ENCODE assay signal across 1 cellular context in the genomic region with DNA sequence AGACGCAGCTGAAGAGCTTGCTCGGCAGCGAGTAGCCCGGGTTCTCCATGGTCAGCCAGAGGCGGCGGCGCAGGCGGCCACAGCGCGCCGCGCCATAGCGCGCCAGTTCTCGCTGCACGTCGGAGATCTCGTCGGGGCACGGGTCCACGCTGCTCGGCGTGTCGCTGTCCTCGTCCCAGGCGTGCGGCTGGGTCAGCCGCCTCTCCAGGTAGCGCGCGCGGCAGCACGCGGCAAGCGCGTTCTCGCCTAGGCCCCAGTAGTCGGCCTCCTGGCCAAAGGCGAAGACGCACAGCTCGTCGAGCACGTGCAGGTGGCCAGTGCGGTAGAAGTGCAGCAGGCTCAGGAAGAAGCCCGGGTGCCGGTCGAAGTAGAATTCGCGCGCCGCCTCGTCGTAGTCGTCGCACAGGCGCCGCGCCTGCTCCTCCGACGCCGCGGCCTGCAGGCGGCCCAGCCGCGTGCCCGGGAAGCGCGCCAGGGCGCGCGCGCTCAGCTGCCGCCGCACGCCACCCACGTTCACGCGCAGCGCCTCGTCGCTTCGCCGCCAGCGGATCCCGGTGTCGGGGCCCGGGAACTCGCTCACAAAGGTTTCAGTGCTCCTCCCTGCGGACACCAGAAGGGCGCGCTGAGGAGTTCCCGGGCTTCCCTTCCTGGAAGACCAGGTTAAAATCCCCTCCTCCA.
TF ChIP-seq lines count a peak whose summit lies in the region.

No MANE protein-coding gene starts in this region.

TF ChIP-seq in WTC11, 78 proteins besides CTCF, POLR2A, EP300 and RAD21 (continued from another document and continues in another):
- no peak for TF ChIP-seq GRHL2 (CRISPR knock-in tag; IDR thresholded peaks at IDR 0.05; ENCODE audit: insufficient replicate concordance, severe bottlenecking)
- TF ChIP-seq HMGA2 (CRISPR knock-in tag; IDR thresholded peaks at IDR 0.05) = no peak
- TF ChIP-seq, protein P1, sequence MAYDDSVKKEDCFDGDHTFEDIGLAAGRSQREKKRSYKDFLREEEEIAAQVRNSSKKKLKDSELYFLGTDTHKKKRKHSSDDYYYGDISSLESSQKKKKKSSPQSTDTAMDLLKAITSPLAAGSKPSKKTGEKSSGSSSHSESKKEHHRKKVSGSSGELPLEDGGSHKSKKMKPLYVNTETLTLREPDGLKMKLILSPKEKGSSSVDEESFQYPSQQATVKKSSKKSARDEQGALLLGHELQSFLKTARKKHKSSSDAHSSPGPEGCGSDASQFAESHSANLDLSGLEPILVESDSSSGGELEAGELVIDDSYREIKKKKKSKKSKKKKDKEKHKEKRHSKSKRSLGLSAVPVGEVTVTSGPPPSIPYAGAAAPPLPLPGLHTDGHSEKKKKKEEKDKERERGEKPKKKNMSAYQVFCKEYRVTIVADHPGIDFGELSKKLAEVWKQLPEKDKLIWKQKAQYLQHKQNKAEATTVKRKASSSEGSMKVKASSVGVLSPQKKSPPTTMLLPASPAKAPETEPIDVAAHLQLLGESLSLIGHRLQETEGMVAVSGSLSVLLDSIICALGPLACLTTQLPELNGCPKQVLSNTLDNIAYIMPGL (CRISPR knock-in tag; IDR thresholded peaks at IDR 0.05) = peak; percentile 92
- no peak for TF ChIP-seq CBFB (CRISPR knock-in tag; IDR thresholded peaks at IDR 0.05; ENCODE audit: low read depth)
- TF ChIP-seq, protein P2, sequence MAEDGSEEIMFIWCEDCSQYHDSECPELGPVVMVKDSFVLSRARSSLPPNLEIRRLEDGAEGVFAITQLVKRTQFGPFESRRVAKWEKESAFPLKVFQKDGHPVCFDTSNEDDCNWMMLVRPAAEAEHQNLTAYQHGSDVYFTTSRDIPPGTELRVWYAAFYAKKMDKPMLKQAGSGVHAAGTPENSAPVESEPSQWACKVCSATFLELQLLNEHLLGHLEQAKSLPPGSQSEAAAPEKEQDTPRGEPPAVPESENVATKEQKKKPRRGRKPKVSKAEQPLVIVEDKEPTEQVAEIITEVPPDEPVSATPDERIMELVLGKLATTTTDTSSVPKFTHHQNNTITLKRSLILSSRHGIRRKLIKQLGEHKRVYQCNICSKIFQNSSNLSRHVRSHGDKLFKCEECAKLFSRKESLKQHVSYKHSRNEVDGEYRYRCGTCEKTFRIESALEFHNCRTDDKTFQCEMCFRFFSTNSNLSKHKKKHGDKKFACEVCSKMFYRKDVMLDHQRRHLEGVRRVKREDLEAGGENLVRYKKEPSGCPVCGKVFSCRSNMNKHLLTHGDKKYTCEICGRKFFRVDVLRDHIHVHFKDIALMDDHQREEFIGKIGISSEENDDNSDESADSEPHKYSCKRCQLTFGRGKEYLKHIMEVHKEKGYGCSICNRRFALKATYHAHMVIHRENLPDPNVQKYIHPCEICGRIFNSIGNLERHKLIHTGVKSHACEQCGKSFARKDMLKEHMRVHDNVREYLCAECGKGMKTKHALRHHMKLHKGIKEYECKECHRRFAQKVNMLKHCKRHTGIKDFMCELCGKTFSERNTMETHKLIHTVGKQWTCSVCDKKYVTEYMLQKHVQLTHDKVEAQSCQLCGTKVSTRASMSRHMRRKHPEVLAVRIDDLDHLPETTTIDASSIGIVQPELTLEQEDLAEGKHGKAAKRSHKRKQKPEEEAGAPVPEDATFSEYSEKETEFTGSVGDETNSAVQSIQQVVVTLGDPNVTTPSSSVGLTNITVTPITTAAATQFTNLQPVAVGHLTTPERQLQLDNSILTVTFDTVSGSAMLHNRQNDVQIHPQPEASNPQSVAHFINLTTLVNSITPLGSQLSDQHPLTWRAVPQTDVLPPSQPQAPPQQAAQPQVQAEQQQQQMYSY (CRISPR knock-in tag; IDR thresholded peaks at IDR 0.05) = peak; percentile 43; the same call in 1 of the 2 replicates
- peak; percentile 65; the same call in 1 of the 2 replicates for TF ChIP-seq ELF4 (CRISPR knock-in tag; IDR thresholded peaks at IDR 0.05; ENCODE audit: low read depth)
- TF ChIP-seq, protein P3, sequence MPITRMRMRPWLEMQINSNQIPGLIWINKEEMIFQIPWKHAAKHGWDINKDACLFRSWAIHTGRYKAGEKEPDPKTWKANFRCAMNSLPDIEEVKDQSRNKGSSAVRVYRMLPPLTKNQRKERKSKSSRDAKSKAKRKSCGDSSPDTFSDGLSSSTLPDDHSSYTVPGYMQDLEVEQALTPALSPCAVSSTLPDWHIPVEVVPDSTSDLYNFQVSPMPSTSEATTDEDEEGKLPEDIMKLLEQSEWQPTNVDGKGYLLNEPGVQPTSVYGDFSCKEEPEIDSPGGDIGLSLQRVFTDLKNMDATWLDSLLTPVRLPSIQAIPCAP (CRISPR knock-in tag; IDR thresholded peaks at IDR 0.05) = peak; percentile 78
- peak; percentile 93 for TF ChIP-seq ESRRA (CRISPR knock-in tag; IDR thresholded peaks at IDR 0.05; ENCODE audit: borderline replicate concordance)
- no peak for TF ChIP-seq GTF2I (CRISPR knock-in tag; conservative IDR thresholded peaks at IDR 0.05)
- TF ChIP-seq, protein P4, sequence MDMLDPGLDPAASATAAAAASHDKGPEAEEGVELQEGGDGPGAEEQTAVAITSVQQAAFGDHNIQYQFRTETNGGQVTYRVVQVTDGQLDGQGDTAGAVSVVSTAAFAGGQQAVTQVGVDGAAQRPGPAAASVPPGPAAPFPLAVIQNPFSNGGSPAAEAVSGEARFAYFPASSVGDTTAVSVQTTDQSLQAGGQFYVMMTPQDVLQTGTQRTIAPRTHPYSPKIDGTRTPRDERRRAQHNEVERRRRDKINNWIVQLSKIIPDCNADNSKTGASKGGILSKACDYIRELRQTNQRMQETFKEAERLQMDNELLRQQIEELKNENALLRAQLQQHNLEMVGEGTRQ (CRISPR knock-in tag; IDR thresholded peaks at IDR 0.05) = no peak
- peak; percentile 90 for TF ChIP-seq RELA (CRISPR knock-in tag; IDR thresholded peaks at IDR 0.05; ENCODE audit: borderline replicate concordance)
- TF ChIP-seq, protein P5, sequence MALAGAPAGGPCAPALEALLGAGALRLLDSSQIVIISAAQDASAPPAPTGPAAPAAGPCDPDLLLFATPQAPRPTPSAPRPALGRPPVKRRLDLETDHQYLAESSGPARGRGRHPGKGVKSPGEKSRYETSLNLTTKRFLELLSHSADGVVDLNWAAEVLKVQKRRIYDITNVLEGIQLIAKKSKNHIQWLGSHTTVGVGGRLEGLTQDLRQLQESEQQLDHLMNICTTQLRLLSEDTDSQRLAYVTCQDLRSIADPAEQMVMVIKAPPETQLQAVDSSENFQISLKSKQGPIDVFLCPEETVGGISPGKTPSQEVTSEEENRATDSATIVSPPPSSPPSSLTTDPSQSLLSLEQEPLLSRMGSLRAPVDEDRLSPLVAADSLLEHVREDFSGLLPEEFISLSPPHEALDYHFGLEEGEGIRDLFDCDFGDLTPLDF (CRISPR knock-in tag; IDR thresholded peaks at IDR 0.05) = peak; percentile 96
- TF ChIP-seq, protein P6, sequence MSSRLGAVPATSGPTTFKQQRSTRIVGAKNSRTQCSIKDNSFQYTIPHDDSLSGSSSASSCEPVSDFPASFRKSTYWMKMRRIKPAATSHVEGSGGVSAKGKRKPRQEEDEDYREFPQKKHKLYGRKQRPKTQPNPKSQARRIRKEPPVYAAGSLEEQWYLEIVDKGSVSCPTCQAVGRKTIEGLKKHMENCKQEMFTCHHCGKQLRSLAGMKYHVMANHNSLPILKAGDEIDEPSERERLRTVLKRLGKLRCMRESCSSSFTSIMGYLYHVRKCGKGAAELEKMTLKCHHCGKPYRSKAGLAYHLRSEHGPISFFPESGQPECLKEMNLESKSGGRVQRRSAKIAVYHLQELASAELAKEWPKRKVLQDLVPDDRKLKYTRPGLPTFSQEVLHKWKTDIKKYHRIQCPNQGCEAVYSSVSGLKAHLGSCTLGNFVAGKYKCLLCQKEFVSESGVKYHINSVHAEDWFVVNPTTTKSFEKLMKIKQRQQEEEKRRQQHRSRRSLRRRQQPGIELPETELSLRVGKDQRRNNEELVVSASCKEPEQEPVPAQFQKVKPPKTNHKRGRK (CRISPR knock-in tag; IDR thresholded peaks at IDR 0.05; ENCODE audit: borderline replicate concordance) = 0 out of 2 replicates have a peak, but pooled peaks have one; percentile 19
- TF ChIP-seq OVOL2 (CRISPR knock-in tag; IDR thresholded peaks at IDR 0.05; ENCODE audit: borderline replicate concordance) = no peak
- no peak for TF ChIP-seq NFATC4 (CRISPR knock-in tag; IDR thresholded peaks at IDR 0.05)
- peak; percentile 95 for TF ChIP-seq SMAD4 (CRISPR knock-in tag; IDR thresholded peaks at IDR 0.05)
- TF ChIP-seq KAT7 (CRISPR knock-in tag; IDR thresholded peaks at IDR 0.05; ENCODE audit: borderline replicate concordance) = peak; percentile 79; the same call in 1 of the 2 replicates
- TF ChIP-seq NR1H2 (CRISPR knock-in tag; IDR thresholded peaks at IDR 0.05) = peak; percentile 68
- peak; percentile 94; the same call in 1 of the 2 replicates for TF ChIP-seq ZNF219 (CRISPR knock-in tag; IDR thresholded peaks at IDR 0.05; ENCODE audit: borderline replicate concordance)
- TF ChIP-seq MYBL2 (CRISPR knock-in tag; IDR thresholded peaks at IDR 0.05) = peak; percentile 96
- TF ChIP-seq ETV6 (CRISPR knock-in tag; IDR thresholded peaks at IDR 0.05) = peak; percentile 90
- TF ChIP-seq ZNF671 (CRISPR knock-in tag; IDR thresholded peaks at IDR 0.05) = no peak
- TF ChIP-seq, protein P7, sequence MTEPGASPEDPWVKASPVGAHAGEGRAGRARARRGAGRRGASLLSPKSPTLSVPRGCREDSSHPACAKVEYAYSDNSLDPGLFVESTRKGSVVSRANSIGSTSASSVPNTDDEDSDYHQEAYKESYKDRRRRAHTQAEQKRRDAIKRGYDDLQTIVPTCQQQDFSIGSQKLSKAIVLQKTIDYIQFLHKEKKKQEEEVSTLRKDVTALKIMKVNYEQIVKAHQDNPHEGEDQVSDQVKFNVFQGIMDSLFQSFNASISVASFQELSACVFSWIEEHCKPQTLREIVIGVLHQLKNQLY (CRISPR knock-in tag; IDR thresholded peaks at IDR 0.05) = no peak
- no peak for TF ChIP-seq MXD4 (CRISPR knock-in tag; IDR thresholded peaks at IDR 0.05; ENCODE audit: borderline replicate concordance)
- TF ChIP-seq, protein P8, sequence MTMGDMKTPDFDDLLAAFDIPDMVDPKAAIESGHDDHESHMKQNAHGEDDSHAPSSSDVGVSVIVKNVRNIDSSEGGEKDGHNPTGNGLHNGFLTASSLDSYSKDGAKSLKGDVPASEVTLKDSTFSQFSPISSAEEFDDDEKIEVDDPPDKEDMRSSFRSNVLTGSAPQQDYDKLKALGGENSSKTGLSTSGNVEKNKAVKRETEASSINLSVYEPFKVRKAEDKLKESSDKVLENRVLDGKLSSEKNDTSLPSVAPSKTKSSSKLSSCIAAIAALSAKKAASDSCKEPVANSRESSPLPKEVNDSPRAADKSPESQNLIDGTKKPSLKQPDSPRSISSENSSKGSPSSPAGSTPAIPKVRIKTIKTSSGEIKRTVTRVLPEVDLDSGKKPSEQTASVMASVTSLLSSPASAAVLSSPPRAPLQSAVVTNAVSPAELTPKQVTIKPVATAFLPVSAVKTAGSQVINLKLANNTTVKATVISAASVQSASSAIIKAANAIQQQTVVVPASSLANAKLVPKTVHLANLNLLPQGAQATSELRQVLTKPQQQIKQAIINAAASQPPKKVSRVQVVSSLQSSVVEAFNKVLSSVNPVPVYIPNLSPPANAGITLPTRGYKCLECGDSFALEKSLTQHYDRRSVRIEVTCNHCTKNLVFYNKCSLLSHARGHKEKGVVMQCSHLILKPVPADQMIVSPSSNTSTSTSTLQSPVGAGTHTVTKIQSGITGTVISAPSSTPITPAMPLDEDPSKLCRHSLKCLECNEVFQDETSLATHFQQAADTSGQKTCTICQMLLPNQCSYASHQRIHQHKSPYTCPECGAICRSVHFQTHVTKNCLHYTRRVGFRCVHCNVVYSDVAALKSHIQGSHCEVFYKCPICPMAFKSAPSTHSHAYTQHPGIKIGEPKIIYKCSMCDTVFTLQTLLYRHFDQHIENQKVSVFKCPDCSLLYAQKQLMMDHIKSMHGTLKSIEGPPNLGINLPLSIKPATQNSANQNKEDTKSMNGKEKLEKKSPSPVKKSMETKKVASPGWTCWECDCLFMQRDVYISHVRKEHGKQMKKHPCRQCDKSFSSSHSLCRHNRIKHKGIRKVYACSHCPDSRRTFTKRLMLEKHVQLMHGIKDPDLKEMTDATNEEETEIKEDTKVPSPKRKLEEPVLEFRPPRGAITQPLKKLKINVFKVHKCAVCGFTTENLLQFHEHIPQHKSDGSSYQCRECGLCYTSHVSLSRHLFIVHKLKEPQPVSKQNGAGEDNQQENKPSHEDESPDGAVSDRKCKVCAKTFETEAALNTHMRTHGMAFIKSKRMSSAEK (CRISPR knock-in tag; IDR thresholded peaks at IDR 0.05; ENCODE audit: borderline replicate concordance) = peak; percentile 73; the same call in 1 of the 2 replicates
- peak; percentile 97 for TF ChIP-seq TP53 (CRISPR knock-in tag; IDR thresholded peaks at IDR 0.05)
- TF ChIP-seq IRF2 (CRISPR knock-in tag; IDR thresholded peaks at IDR 0.05; ENCODE audit: borderline replicate concordance, low read depth) = 0 out of 2 replicates have a peak, but pooled peaks have one; percentile 82
- TF ChIP-seq SOX15 (CRISPR knock-in tag; IDR thresholded peaks at IDR 0.05) = no peak
- peak; percentile 93 for TF ChIP-seq NFE2L1 (CRISPR knock-in tag; IDR thresholded peaks at IDR 0.05)
- peak; percentile 97 for TF ChIP-seq ZNF232 (CRISPR knock-in tag; IDR thresholded peaks at IDR 0.05)
- TF ChIP-seq EMX1 (CRISPR knock-in tag; IDR thresholded peaks at IDR 0.05) = no peak
- TF ChIP-seq, protein P9, sequence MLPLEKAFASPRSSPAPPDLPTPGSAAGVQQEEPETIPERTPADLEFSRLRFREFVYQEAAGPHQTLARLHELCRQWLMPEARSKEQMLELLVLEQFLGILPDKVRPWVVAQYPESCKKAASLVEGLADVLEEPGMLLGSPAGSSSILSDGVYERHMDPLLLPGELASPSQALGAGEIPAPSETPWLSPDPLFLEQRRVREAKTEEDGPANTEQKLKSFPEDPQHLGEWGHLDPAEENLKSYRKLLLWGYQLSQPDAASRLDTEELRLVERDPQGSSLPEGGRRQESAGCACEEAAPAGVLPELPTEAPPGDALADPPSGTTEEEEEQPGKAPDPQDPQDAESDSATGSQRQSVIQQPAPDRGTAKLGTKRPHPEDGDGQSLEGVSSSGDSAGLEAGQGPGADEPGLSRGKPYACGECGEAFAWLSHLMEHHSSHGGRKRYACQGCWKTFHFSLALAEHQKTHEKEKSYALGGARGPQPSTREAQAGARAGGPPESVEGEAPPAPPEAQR (CRISPR knock-in tag; IDR thresholded peaks at IDR 0.05) = no peak
- peak; percentile 68; the same call in 1 of the 2 replicates for TF ChIP-seq ZNF263 (CRISPR knock-in tag; IDR thresholded peaks at IDR 0.05; ENCODE audit: low read depth)
- peak; percentile 65 for TF ChIP-seq SP1 (CRISPR knock-in tag; conservative IDR thresholded peaks at IDR 0.05)
